8 cellular contexts compared by ENCODE assay signal in the genomic region with DNA sequence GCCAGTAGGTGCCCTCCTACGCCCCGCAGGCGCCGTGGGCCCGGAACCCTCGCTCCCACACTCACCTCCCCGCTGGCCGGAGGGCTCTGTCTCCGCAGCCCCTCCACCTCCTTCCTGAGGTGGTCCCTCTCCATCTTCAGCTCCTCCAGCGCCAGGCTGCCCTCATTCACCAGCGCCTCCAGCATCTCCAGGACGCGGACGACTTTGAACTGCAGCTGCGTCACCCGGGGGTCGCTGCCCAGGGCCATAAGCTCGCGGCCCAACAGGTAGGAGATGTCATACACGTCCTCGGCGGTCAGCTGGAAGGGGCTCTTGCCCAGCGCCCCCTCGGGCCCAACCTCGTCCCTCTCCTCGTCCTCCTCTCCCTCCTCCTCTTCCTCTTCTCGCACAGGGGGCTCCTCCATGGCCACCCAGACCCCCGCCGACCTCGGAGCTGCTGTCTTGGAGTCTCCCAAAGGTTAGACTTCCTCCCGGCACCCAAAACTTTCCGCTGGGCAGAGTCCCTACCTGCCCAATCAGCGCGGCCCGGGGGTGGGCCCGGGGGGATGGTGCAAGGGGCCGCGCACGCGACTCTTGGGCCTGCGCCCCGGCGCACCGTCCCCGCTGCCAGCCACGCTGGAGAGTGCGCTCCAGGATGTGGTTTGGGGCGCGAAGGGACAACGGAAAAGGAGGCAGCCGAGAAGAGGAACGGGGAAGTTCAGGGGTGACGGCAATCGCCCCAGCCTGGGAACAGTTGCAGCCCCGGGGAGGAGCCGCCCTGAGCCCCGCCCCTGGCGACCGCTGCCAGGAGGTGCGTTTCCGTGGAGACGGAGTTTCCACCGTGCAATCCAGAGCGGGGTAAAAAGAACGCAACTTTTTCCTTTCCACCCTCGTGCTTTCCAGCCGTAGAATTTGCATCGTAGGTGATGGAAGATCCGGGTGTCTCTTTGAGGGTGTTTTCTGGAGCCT. TPM values are rescaled to one million over a fixed set of nuclear protein-coding genes. Genes with fewer than 3 reads are reported as not detected.
DNase-seq lines count a peak whose midpoint lies in the region; ATAC-seq lines count a peak whose summit lies in the region.

A gene with protein sequence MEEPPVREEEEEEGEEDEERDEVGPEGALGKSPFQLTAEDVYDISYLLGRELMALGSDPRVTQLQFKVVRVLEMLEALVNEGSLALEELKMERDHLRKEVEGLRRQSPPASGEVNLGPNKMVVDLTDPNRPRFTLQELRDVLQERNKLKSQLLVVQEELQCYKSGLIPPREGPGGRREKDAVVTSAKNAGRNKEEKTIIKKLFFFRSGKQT (minus strand): TSS at position 668 of the 948 bp plus-strand sequence. CDS start 264 bp downstream, at position 404.

- H3K4me1 ChIP-seq in esophagus (ENCODE audit: control insufficient read depth in 2 of 2, insufficient read depth in 2 of 2, low read length in 1 of 2) (peaks cover 5 to 6% of the 10 kb centered on the region in 2 donors), muscle layer of colon (ENCODE audit: insufficient read depth, low read length) (peaks cover 17% of the 10 kb centered on the region)

- H3K27ac ChIP-seq in esophagus (ENCODE audit: low read depth in 2 of 2, low read length in 1 of 2) (peak within 1 kb of the TSS; percentile 38 to 76), muscle layer of colon (ENCODE audit: low read depth, low read length) (peak within 1 kb of the TSS; percentile 80)

- no peaks in the 10 kb centered on the region for H3K27me3 ChIP-seq in esophagus (ENCODE audit: control insufficient read depth in 1 of 2, insufficient read depth in 2 of 2, low read length in 2 of 2)
- H3K27me3 ChIP-seq in muscle layer of colon (ENCODE audit: control insufficient read depth in 1 of 2, insufficient read depth in 2 of 2, low read length in 2 of 2), result no peaks in the 10 kb centered on the region

- peak within 1 kb of the TSS; percentile 71 for H3K9ac ChIP-seq in muscle layer of colon (ENCODE audit: low read length)

- H3K36me3 ChIP-seq in esophagus (ENCODE audit: control insufficient read depth in 2 of 2, insufficient read depth in 2 of 2, low read length in 1 of 2) (no peaks in the 10 kb centered on the region), muscle layer of colon (ENCODE audit: insufficient read depth, low read length) (no peaks in the 10 kb centered on the region)

- H3K4me3 ChIP-seq in esophagus (ENCODE audit: low read depth in 1 of 2, low read length in 2 of 2) (peak within 1 kb of the TSS; percentile 58 to 83), muscle layer of colon (ENCODE audit: low read depth in 1 of 2, low read length in 2 of 2) (peak within 1 kb of the TSS; percentile 75 to 96)

- H3K9me3 ChIP-seq in esophagus (ENCODE audit: control insufficient read depth in 2 of 2, insufficient read depth in 1 of 2, low read depth in 1 of 2, low read length in 1 of 2) (no peaks in the 10 kb centered on the region), muscle layer of colon (ENCODE audit: low read length) (no peaks in the 10 kb centered on the region)

- peak; percentile 88 for DNase-seq in CMK (ENCODE audit: low read depth)
- peak; percentile 9 for DNase-seq in OCI-M2 (lab: John Stamatoyannopoulos, UW; ENCODE audit: unreplicated experiment)
- DNase-seq in activated T-cell treated with anti-CD3 and anti-CD28 coated beads for 48 hours (ENCODE audit: low read depth), result peak; percentile 92
- peak; percentile 95 for DNase-seq in stimulated activated CD8-positive, alpha-beta memory T cell treated with anti-CD3 and anti-CD28 coated beads, Interleukin-4, amount 100 ng/mL, for 48 hours

- ATAC-seq in GM19324 (IDR thresholded peaks at IDR 0.05; ENCODE audit: low FRiP score, unreplicated experiment) (peak; percentile 77), HG03460 (IDR thresholded peaks at IDR 0.05; ENCODE audit: unreplicated experiment) (peak; percentile 68)

- WGBS in esophagus, 2 donors, result 0 to 1% methylated on average over 69 of the region's 69 CpGs

RNA-seq across cellular contexts. Expression of the gene that starts here (rescaled TPM):
- polyA plus RNA-seq in esophagus, result 1 to 10 TPM; 1.6 to 2.3 TPM

Comparison
In these comparisons a context has a peak if more than half of its experiments do, and no peak if none do; other contexts are left out.
1. Peak in every context shown above with its lines: DNase-seq, ATAC-seq, H3K4me3 ChIP-seq and H3K27ac ChIP-seq.
2. DNase-seq: peak in every context shown above with its lines; median percentile 95 in stimulated activated CD8-positive, alpha-beta memory T cell treated with anti-CD3 and anti-CD28 coated beads, Interleukin-4, amount 100 ng/mL, for 48 hours; 92 in activated T-cell treated with anti-CD3 and anti-CD28 coated beads for 48 hours; 88 in CMK; 9 in OCI-M2.